In genomic region chrX:78673256-78673655, GRCh38 we compare ENCODE assay signal across 11 cellular contexts. TPM values are rescaled to one million over a fixed set of nuclear protein-coding genes. Genes with fewer than 3 reads are reported as not detected.
DNase-seq lines count a peak whose midpoint lies in the region; ATAC-seq and TF ChIP-seq lines count a peak whose summit lies in the region.
"Had no signal": no experiment of that assay in that cellular context is flagged by ENCODE, and none has a peak within 500 bp of the region (broad histone marks: within the 10 kb centered on the region; RNA-seq: fewer than 3 reads in every experiment).

No MANE protein-coding gene starts in this region.

- H3K4me3 ChIP-seq in GM12865 (ENCODE audit: low read depth, low read length) (no peak overlapping the region), foreskin fibroblast (ENCODE audit: low read depth in 1 of 2, low read length in 2 of 2) (no peak overlapping the region)
- H3K4me3 ChIP-seq: HAP-1 had no signal

- H3K9me3 Mint-ChIP-seq in effector memory CD8-positive, alpha-beta T cell: no peaks in the 10 kb centered on the region

- H3K27ac Mint-ChIP-seq in effector memory CD8-positive, alpha-beta T cell: no peak overlapping the region

- TF ChIP-seq CTCF in GM12865 (IDR thresholded peaks at IDR 0.05; ENCODE audit: insufficient read depth, low read depth, low read length, missing control alignments) (no peak), foreskin fibroblast (IDR thresholded peaks at IDR 0.05; ENCODE audit: low read depth, low read length) (no peak)

- no peaks in the 10 kb centered on the region for H3K27me3 Mint-ChIP-seq in effector memory CD8-positive, alpha-beta T cell

- H3K4me3 Mint-ChIP-seq in effector memory CD8-positive, alpha-beta T cell: no peak overlapping the region

- no peak for ATAC-seq in GM18861 (IDR thresholded peaks at IDR 0.05; ENCODE audit: unreplicated experiment)
- ATAC-seq in effector memory CD8-positive, alpha-beta T cell (replicated peaks): no peak

- no peaks in the 10 kb centered on the region for H3K36me3 Mint-ChIP-seq in effector memory CD8-positive, alpha-beta T cell (ENCODE audit: insufficient read depth)

- DNase-seq in GM12865 (ENCODE audit: low read depth) (peak; percentile 1), HT1080 (ENCODE audit: low read depth) (peak; percentile 16), NCI-H226 (peak; percentile 6), foreskin fibroblast (peak; percentile 23 to 41), NCI-H2029 (lab: John Stamatoyannopoulos, UW) (no peak)
- no peak for DNase-seq in stimulated activated CD4-positive, alpha-beta T cell treated with anti-CD3 and anti-CD28 coated beads, Interleukin-12 subunit alpha, Interleukin-12 subunit beta, amount 100 ng/mL, for 4 hours
- DNase-seq in effector memory CD8-positive, alpha-beta T cell: no peak
- DNase-seq: NCI-H187, NCI-H69 had no signal

- no peaks in the 10 kb centered on the region for H3K4me1 Mint-ChIP-seq in effector memory CD8-positive, alpha-beta T cell (ENCODE audit: low read depth in 2 of 2)

RNA-seq across cellular contexts. Expression of gene RTL3, which starts 14.1 kb away (rescaled TPM):
- 1.2 TPM in 2 replicates for total RNA-seq in HT1080 (2014; rRNA removed; shearing (Covaris generic))
- 0.58 and 0.84 TPM in 2 replicates for polyA plus RNA-seq in HT1080 (2015; cell fraction: cytosol; rRNA removed)
- 0.61 and 0.90 TPM in 2 replicates for polyA plus RNA-seq in HT1080 (2015; cell fraction: nucleus; rRNA removed)

Comparison
In these comparisons a context has a peak if more than half of its experiments do, and no peak if none do; other contexts are left out.
1. DNase-seq: peak in GM12865 (single experiment), HT1080 (single experiment), NCI-H226 (single experiment) and foreskin fibroblast (2 of 2); none in NCI-H2029 (single experiment), stimulated activated CD4-positive, alpha-beta T cell treated with anti-CD3 and anti-CD28 coated beads, Interleukin-12 subunit alpha, Interleukin-12 subunit beta, amount 100 ng/mL, for 4 hours (single experiment) and effector memory CD8-positive, alpha-beta T cell (0 of 3).